In the genomic region with DNA sequence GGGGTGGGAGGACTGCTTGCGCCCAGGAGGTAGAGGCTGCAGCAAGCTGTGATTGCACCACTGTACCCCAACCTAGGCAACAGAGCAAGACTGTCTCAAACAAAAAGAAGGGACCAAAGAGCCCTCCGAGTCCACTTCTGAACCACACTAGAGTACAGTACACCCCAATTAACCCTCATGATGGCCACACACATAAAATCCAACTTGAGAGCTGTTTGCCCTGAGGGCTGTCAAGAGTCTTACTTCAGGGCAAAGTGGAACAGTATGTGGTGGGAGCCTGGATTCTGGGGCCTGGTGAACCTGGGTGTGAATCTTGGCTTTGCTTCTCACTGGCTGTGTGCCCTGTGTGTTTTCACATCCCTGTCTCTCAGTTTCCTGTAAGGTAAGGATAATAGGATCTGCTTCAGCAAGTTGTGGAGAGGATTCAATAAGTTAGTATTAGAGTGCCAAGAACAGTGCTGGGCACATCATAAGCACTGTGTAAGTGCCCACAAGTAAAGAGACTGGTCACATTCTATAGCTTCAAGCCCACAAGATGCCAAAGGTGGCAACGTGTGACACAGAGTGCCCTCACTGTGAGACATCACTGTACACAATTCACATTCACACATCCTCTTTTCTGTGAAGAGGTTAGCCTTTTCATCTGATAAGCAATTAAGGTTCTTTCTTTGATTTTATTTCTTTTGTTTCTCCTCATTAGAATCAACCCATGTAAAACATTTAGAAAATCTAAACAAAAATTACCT, we compare ENCODE assay signal across 12 cellular contexts. TPM values are rescaled to one million over a fixed set of nuclear protein-coding genes. Genes with fewer than 3 reads are reported as not detected.
A peak's percentile ranks its signal among the peaks of the same experiment; 100 is the strongest.
DNase-seq lines count a peak whose midpoint lies in the region; ATAC-seq and TF ChIP-seq lines count a peak whose summit lies in the region.
"Had no signal": no experiment of that assay in that cellular context is flagged by ENCODE, and none has a peak within 500 bp of the region (broad histone marks: within the 10 kb centered on the region; RNA-seq: fewer than 3 reads in every experiment).

No MANE protein-coding gene starts in this region.

- H3K4me2 ChIP-seq in DND-41 (ENCODE audit: insufficient read depth, low read length) = no peak overlapping the region

- peaks cover 100% of the 10 kb centered on the region for H3K79me2 ChIP-seq in DND-41 (ENCODE audit: insufficient read depth, low read length)

- peaks cover 91% of the 10 kb centered on the region for H4K20me1 ChIP-seq in DND-41 (ENCODE audit: insufficient read depth, low read length)

- intact Hi-C loops in esophagus muscularis mucosa (cut with DNase I) = no loop called here

- H3K9ac ChIP-seq in DND-41 (ENCODE audit: low read depth, low read length) = no peak overlapping the region

- H3K27me3 ChIP-seq in DND-41 (ENCODE audit: insufficient read depth, low read length, poor library complexity) (no peaks in the 10 kb centered on the region), esophagus muscularis mucosa (no peaks in the 10 kb centered on the region)

- TF ChIP-seq CTCF in DND-41 (IDR thresholded peaks at IDR 0.05; ENCODE audit: borderline replicate concordance, extremely low read depth, low read length, poor library complexity, severe bottlenecking) (no peak), esophagus muscularis mucosa (IDR thresholded peaks at IDR 0.05) (no peak), coronary artery (IDR thresholded peaks at IDR 0.05) (no peak)

- ATAC-seq in DND-41 (ENCODE audit: insufficient read depth, low read depth) = 0 out of 3 replicates have a peak, but pooled peaks have one; percentile 27
- ATAC-seq in GM19395 (IDR thresholded peaks at IDR 0.05; ENCODE audit: unreplicated experiment) = peak; percentile 29
- no peak for ATAC-seq in HG02981 (IDR thresholded peaks at IDR 0.05; ENCODE audit: unreplicated experiment)
- ATAC-seq in HG02884 (IDR thresholded peaks at IDR 0.05; ENCODE audit: unreplicated experiment) = no peak
- ATAC-seq: left cardiac atrium had no signal

- H3K27ac ChIP-seq in DND-41 (ENCODE audit: low read length) = peak overlapping the region; percentile 41
- no peak overlapping the region for H3K27ac ChIP-seq in esophagus muscularis mucosa (replicated peaks in 1 of 4)
- H3K27ac ChIP-seq in coronary artery = no peak overlapping the region

- 72% methylated on average over 3 of the region's 3 CpGs for WGBS in esophagus muscularis mucosa

- no peaks in the 10 kb centered on the region for H3K9me3 ChIP-seq in DND-41 (ENCODE audit: insufficient read depth, low read length, severe bottlenecking)
- H3K9me3 ChIP-seq in esophagus muscularis mucosa = no peaks in the 10 kb centered on the region

- H3K4me3 ChIP-seq in DND-41 (ENCODE audit: low read depth in 1 of 2, low read length in 2 of 2) = no peak overlapping the region
- no peak overlapping the region for H3K4me3 ChIP-seq in esophagus muscularis mucosa
- no peak overlapping the region for H3K4me3 ChIP-seq in coronary artery

- H3K4me1 ChIP-seq in DND-41 (ENCODE audit: insufficient read depth, low read length) (peaks cover 79% of the 10 kb centered on the region), esophagus muscularis mucosa (no peaks in the 10 kb centered on the region)

- TF ChIP-seq EP300 in esophagus muscularis mucosa (IDR thresholded peaks at IDR 0.05) = no peak

- no peak for TF ChIP-seq POLR2A in esophagus muscularis mucosa (IDR thresholded peaks at IDR 0.05; ENCODE audit: low read depth)

- no peak for DNase-seq in DND-41
- DNase-seq in OCI-M1 (lab: John Stamatoyannopoulos, UW) = peak; percentile 38
- peak; percentile 90 for DNase-seq in esophagus muscularis mucosa (ENCODE audit: extremely low spot score)
- no peak for DNase-seq in AG08395 (ENCODE audit: low spot score)
- DNase-seq in coronary artery (ENCODE audit: low spot score) = no peak
- DNase-seq: DMS153, IMR-90, left cardiac atrium, NCI-H748 treated with DMSO at 0.1 percent for 48 hours had no signal

- no peak overlapping the region for H2AFZ ChIP-seq in DND-41 (ENCODE audit: low read depth, low read length)

- H3K36me3 ChIP-seq in DND-41 (ENCODE audit: insufficient read depth, low read length) (peaks cover 97% of the 10 kb centered on the region), esophagus muscularis mucosa (no peaks in the 10 kb centered on the region)

RNA-seq across cellular contexts. Expression of a gene that starts 52.1 kb away (rescaled TPM):
- total RNA-seq in esophagus muscularis mucosa = 1 to 10 TPM in 2 of 4 donors, under 1 TPM in 2; 0.42 to 3.6 (median 1.9) TPM

Comparison
In these comparisons a context has a peak if more than half of its experiments do, and no peak if none do; other contexts are left out.
1. ATAC-seq: peak in DND-41 (single experiment) and GM19395 (single experiment); none in HG02981 (single experiment) and HG02884 (single experiment).
2. DNase-seq: peak in OCI-M1 (single experiment) and esophagus muscularis mucosa (single experiment); none in DND-41 (single experiment), AG08395 (single experiment) and coronary artery (single experiment).